25 cellular contexts compared by ENCODE assay signal in the genomic region with DNA sequence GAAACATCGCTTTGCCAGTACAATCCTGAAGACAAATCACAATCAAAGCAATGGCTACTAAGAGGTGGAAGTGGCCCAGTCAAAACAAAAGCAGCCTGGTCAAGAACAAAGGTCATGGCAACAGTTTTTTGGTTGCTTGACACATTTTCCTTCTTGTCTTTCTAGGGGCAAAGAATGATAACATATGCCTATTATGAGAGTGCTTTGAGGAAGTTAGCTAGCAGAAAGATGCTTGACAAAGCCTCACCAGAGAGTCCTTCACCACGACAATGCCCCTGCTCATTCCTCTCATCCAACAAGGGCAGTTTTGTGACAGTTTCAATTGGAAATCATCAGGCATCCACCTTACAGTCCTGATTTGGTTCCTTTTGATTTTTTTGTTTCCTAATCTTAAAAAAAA.
"Had no signal": no experiment of that assay in that cellular context is flagged by ENCODE, and none has a peak within 500 bp of the region (broad histone marks: within the 10 kb centered on the region; RNA-seq: fewer than 3 reads in every experiment).

No MANE protein-coding gene starts in this region.

- H3K4me3 ChIP-seq: K562, SJSA1, SK-N-MC had no signal

- H3K4me2 ChIP-seq: KMS-11 had no signal

- H3K9me3 ChIP-seq: SJSA1 had no signal

- H3K36me3 ChIP-seq: SJSA1 had no signal

- H3K9ac ChIP-seq: KMS-11 had no signal

- ATAC-seq: K562 had no signal

- FAIRE-seq: HTR-8/SVneo, K562, RCC 7860 had no signal

- DNase-seq: Kasumi-1, MM.1S, NCI-H1092, NCI-H1105 treated with DMSO at 0.1 percent for 48 hours, NCI-H1417 treated with DMSO at 0.1 percent for 48 hours, NCI-H146, NCI-H1694 treated with DMSO at 0.1 percent for 48 hours, NCI-H1930, NCI-H2081, NCI-H2107, NCI-H2227 treated with DMSO at 0.1 percent for 48 hours, NCI-H524 treated with DMSO at 0.1 percent for 48 hours, NCI-H69, NCI-H774, Right ventricle myocardium superior, RPMI8226, SIG-M5 had no signal

- H3K27ac Mint-ChIP-seq: IgD-negative memory B cell had no signal

- H3K4me3 Mint-ChIP-seq: IgD-negative memory B cell had no signal

- H3K36me3 Mint-ChIP-seq: IgD-negative memory B cell had no signal

- H3K4me1 Mint-ChIP-seq: IgD-negative memory B cell had no signal

- H3K27me3 ChIP-seq: SJSA1 had no signal

- H3K27ac ChIP-seq: HL-60, KMS-11, SJSA1, SK-N-MC had no signal

- H3K4me1 ChIP-seq: SJSA1 had no signal
